ENCODE assay signal across 8 cellular contexts in the genomic region with DNA sequence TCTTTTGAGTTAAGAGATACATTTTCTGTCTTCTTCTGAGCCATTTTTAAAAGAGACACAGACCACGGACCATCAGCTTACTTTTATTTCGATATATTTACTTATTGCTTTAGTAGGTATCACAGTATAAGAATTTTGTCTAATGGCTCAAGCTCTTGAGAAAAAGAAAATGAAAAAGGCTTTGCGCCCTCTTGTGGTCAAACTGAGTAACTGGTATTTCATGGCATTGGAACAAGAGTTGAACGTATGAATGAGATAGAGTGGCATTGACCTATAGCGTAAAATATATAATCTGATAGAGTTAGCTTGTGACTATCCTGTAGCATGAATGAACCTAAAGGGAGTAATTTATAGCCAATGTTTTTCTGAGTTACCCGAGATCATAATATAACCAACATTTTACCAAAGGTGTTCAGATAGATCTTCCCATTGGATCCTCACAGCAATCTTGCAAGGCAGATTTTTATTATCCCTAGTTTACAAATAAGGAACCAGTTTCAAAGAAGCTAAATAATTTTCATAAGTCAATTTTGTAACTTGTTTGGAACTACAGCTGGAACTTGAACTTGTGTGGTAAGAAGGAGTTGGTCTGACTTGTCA.
DNase-seq lines count a peak whose midpoint lies in the region; ATAC-seq, FAIRE-seq and TF ChIP-seq lines count a peak whose summit lies in the region.

No MANE protein-coding gene starts in this region.

- no peaks in the 10 kb centered on the region for H3K9me3 ChIP-seq in SK-N-MC (ENCODE audit: low read depth, low read length)
- no peaks in the 10 kb centered on the region for H3K9me3 ChIP-seq in mucosa of descending colon
- H3K9me3 ChIP-seq in effector memory CD4-positive, alpha-beta T cell (ENCODE audit: control insufficient read depth, low read length), result no peaks in the 10 kb centered on the region

- FAIRE-seq in endometrium (lab: Jason Lieb, UNC), result peak; percentile 84

- H3K27me3 ChIP-seq in effector memory CD4-positive, alpha-beta T cell (replicated peaks; ENCODE audit: control insufficient read depth, insufficient read depth, low read length, poor library complexity, severe bottlenecking), result no peaks in the 10 kb centered on the region

- no peak overlapping the region for H3K4me3 ChIP-seq in SK-N-MC
- H3K4me3 ChIP-seq in mucosa of descending colon, result no peak overlapping the region
- H3K4me3 ChIP-seq in effector memory CD4-positive, alpha-beta T cell (ENCODE audit: insufficient read depth, low read depth, low read length, poor library complexity, severe bottlenecking), result no peak overlapping the region

- H3K36me3 ChIP-seq in SK-N-MC (ENCODE audit: insufficient read depth, low read length) (no peaks in the 10 kb centered on the region), mucosa of descending colon (ENCODE audit: low read depth) (no peaks in the 10 kb centered on the region)
- H3K36me3 ChIP-seq in effector memory CD4-positive, alpha-beta T cell (ENCODE audit: control insufficient read depth, insufficient read depth, low read length), result no peaks in the 10 kb centered on the region

- intact Hi-C loops in mucosa of descending colon (cut with DNase I, micrococcal nuclease), result loop anchor here in 1 of 2 donors (5.0 kb wide), 2 partner anchors 109 to 206 kb away; a partner anchor contains a TSS

- no peak overlapping the region for H3K27ac ChIP-seq in SK-N-MC
- no peak overlapping the region for H3K27ac ChIP-seq in effector memory CD4-positive, alpha-beta T cell (ENCODE audit: insufficient read depth, low read length, poor library complexity, severe bottlenecking)

- TF ChIP-seq CTCF in mucosa of descending colon (IDR thresholded peaks at IDR 0.05), result peak; percentile 56

- H3K4me1 ChIP-seq in mucosa of descending colon (ENCODE audit: low read depth), result no peaks in the 10 kb centered on the region
- H3K4me1 ChIP-seq in effector memory CD4-positive, alpha-beta T cell (ENCODE audit: control insufficient read depth, insufficient read depth, low read length, poor library complexity, severe bottlenecking), result no peaks in the 10 kb centered on the region

- ATAC-seq in mucosa of descending colon, result peak; percentile 79
- no peak for ATAC-seq in HG03135 (IDR thresholded peaks at IDR 0.05; ENCODE audit: unreplicated experiment)

- DNase-seq in activated T-cell treated with anti-CD3 and anti-CD28 coated beads for 4 hours (peak; percentile 18), LoVo (ENCODE audit: low spot score) (peak; percentile 68), SK-N-MC (ENCODE audit: low read depth, low spot score) (peak; percentile 44), mucosa of descending colon (peak in 1 of 3 donors; percentile 56)
- no peak for DNase-seq in activated T-cell treated with anti-CD3 and anti-CD28 coated beads, Interleukin-2, amount 50 U/mL, for 48 hours
- no peak for DNase-seq in effector memory CD4-positive, alpha-beta T cell

- no peak overlapping the region for H3K9ac ChIP-seq in SK-N-MC (ENCODE audit: insufficient read length)

Comparison
In these comparisons a context has a peak if more than half of its experiments do, and no peak if none do; other contexts are left out.
1. DNase-seq: peak in activated T-cell treated with anti-CD3 and anti-CD28 coated beads for 4 hours (single experiment), LoVo (single experiment) and SK-N-MC (single experiment); none in activated T-cell treated with anti-CD3 and anti-CD28 coated beads, Interleukin-2, amount 50 U/mL, for 48 hours (0 of 2) and effector memory CD4-positive, alpha-beta T cell (0 of 3).